21 cellular contexts compared by ENCODE assay signal in the genomic region with DNA sequence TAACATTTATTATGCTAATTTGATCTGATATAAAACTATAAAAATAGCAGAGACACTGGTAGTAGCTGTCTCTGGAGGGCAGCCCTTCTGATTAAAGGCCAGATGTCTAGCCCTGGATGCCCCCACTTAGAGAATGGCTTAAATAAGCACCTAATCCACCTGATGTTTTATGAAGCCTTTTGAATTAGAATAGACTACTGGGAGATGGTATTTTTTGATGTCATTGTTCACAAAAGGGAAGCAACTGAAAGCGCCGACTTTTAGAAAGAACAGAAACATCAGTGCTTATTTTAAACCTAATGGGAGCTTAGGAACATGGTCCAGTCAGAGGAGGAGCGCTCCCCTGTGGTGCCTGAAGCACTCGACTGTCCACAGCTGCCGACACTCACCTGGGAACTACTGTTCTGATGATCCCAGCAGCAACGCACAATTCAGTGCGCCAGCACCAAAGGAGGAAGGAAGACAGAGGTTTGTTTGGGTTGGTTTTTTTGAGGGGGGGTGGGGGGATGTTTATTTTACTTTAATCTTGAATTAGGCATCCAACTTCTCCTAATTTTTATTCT.
"Had no signal": no experiment of that assay in that cellular context is flagged by ENCODE, and none has a peak within 500 bp of the region (broad histone marks: within the 10 kb centered on the region; RNA-seq: fewer than 3 reads in every experiment).

No MANE protein-coding gene starts in this region.

- H3K27ac ChIP-seq: brain microvascular endothelial cell, colonic mucosa, foreskin keratinocyte, lower lobe of right lung had no signal

- H3K9me3 ChIP-seq: colonic mucosa, lower lobe of right lung, thyroid gland had no signal

- H3K9me3 Mint-ChIP-seq: activated CD4-positive, alpha-beta memory T cell treated with anti-CD3 and anti-CD28 coated beads, Interleukin-2, amount 10 ng/mL, durations not matched to agents 7 days and 5 days; activated naive CD8-positive, alpha-beta T cell treated with anti-CD3 and anti-CD28 coated beads, Interleukin-2, amount 10 ng/mL, durations not matched to agents 7 days and 5 days; central memory CD8-positive, alpha-beta T cell; nephron had no signal

- H3K27ac Mint-ChIP-seq: activated CD4-positive, alpha-beta memory T cell treated with anti-CD3 and anti-CD28 coated beads, Interleukin-2, amount 10 ng/mL, durations not matched to agents 7 days and 5 days; activated CD8-positive, alpha-beta memory T cell treated with anti-CD3 and anti-CD28 coated beads, Interleukin-2, amount 10 ng/mL, durations not matched to agents 7 days and 5 days; activated naive CD8-positive, alpha-beta T cell treated with anti-CD3 and anti-CD28 coated beads, Interleukin-2, amount 10 ng/mL, durations not matched to agents 7 days and 5 days had no signal

- H3K36me3 Mint-ChIP-seq: activated CD8-positive, alpha-beta memory T cell treated with anti-CD3 and anti-CD28 coated beads, Interleukin-2, amount 10 ng/mL, durations not matched to agents 7 days and 5 days had no signal

- H3K4me3 Mint-ChIP-seq: activated CD4-positive, alpha-beta memory T cell treated with anti-CD3 and anti-CD28 coated beads, Interleukin-2, amount 10 ng/mL, durations not matched to agents 7 days and 5 days; activated CD8-positive, alpha-beta memory T cell treated with anti-CD3 and anti-CD28 coated beads, Interleukin-2, amount 10 ng/mL, durations not matched to agents 7 days and 5 days; activated naive CD8-positive, alpha-beta T cell treated with anti-CD3 and anti-CD28 coated beads, Interleukin-2, amount 10 ng/mL, durations not matched to agents 7 days and 5 days; central memory CD8-positive, alpha-beta T cell; nephron had no signal

- FAIRE-seq: keratinocyte had no signal

- DNase-seq: activated CD4-positive, alpha-beta memory T cell treated with anti-CD3 and anti-CD28 coated beads, Interleukin-2, amount 10 ng/mL, durations not matched to agents 7 days and 5 days; activated CD4-positive, alpha-beta T cell treated with anti-CD3 and anti-CD28 coated beads for 48 hours; activated CD4-positive, CD25-positive, alpha-beta regulatory T cell; activated CD8-positive, alpha-beta memory T cell treated with anti-CD3 and anti-CD28 coated beads, Interleukin-2, amount 10 ng/mL, durations not matched to agents 7 days and 5 days; activated naive CD4-positive, alpha-beta T cell treated with Interleukin-2 at 50 U/mL for 16 hours; activated naive CD8-positive, alpha-beta T cell treated with anti-CD3 and anti-CD28 coated beads, Interleukin-2, amount 10 ng/mL, durations not matched to agents 7 days and 5 days; amygdala; brain microvascular endothelial cell; colonic mucosa; foreskin keratinocyte; glutamatergic neuron; hypothalamus; lower lobe of right lung; midbrain; occipital lobe; retina; stimulated activated naive CD4-positive, alpha-beta T cell; thyroid gland had no signal

- H3K27me3 ChIP-seq: brain microvascular endothelial cell, colonic mucosa, foreskin keratinocyte, thyroid gland had no signal

- H3K4me1 ChIP-seq: colonic mucosa had no signal

- H3K27me3 Mint-ChIP-seq: activated CD4-positive, alpha-beta memory T cell treated with anti-CD3 and anti-CD28 coated beads, Interleukin-2, amount 10 ng/mL, durations not matched to agents 7 days and 5 days; activated CD8-positive, alpha-beta memory T cell treated with anti-CD3 and anti-CD28 coated beads, Interleukin-2, amount 10 ng/mL, durations not matched to agents 7 days and 5 days; activated naive CD8-positive, alpha-beta T cell treated with anti-CD3 and anti-CD28 coated beads, Interleukin-2, amount 10 ng/mL, durations not matched to agents 7 days and 5 days; central memory CD8-positive, alpha-beta T cell had no signal

- H3K4me1 Mint-ChIP-seq: activated CD4-positive, alpha-beta memory T cell treated with anti-CD3 and anti-CD28 coated beads, Interleukin-2, amount 10 ng/mL, durations not matched to agents 7 days and 5 days; activated CD8-positive, alpha-beta memory T cell treated with anti-CD3 and anti-CD28 coated beads, Interleukin-2, amount 10 ng/mL, durations not matched to agents 7 days and 5 days; activated naive CD8-positive, alpha-beta T cell treated with anti-CD3 and anti-CD28 coated beads, Interleukin-2, amount 10 ng/mL, durations not matched to agents 7 days and 5 days; central memory CD8-positive, alpha-beta T cell had no signal

- H3K4me3 ChIP-seq: colonic mucosa, lower lobe of right lung, thyroid gland had no signal

- ATAC-seq: activated CD8-positive, alpha-beta memory T cell treated with anti-CD3 and anti-CD28 coated beads, Interleukin-2, amount 10 ng/mL, durations not matched to agents 7 days and 5 days; lower lobe of right lung had no signal

- H3K36me3 ChIP-seq: brain microvascular endothelial cell, colonic mucosa, thyroid gland had no signal
